Comparison of ENCODE assay signal across 8 cellular contexts in the genomic region with DNA sequence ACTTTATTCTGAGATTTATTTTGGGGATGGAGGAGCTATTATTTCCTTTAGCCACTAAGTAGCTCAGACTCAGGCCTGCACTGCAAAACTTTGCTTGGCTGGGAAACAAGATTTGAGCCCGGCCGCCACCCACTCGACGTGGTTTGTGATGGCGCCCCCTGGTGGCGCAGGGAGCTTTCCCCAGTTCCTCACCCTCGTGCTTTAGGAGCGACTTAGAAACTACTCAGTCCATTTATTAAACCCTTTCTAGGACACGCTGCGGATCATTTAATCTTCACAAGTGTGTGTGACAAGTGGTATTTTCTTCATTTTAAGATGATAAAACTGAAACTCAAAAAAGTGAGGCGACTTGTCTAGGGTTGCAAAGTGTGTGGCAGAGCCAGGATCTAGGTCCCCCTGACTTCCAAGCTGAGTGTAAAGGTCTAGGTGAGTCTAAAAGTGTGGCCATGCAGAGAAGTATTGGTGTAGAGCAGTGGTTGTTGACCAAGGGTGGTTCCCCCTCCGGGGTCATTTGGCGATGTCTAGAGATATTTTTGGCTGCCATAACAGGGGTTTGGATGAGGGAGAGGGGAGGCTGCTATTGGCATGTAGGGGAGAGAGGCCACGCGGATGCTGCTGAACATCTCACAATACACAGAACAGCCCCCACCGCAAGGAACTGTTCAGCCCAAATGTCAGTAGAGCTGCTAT. TPM values are rescaled to one million over a fixed set of nuclear protein-coding genes. Genes with fewer than 3 reads are reported as not detected.
A peak's percentile ranks its signal among the peaks of the same experiment; 100 is the strongest.
DNase-seq lines count a peak whose midpoint lies in the region; ATAC-seq and TF ChIP-seq lines count a peak whose summit lies in the region.

No MANE protein-coding gene starts in this region.

- H3K9me2 ChIP-seq in GM23248 (ENCODE audit: insufficient read depth) (no peaks in the 10 kb centered on the region), OCI-LY1 (ENCODE audit: low read depth, low read length) (no peaks in the 10 kb centered on the region)

- peak; percentile 97 for TF ChIP-seq CTCF in OCI-LY1 (IDR thresholded peaks at IDR 0.05; ENCODE audit: low read length)
- peak; percentile 81 to 89 (median 86) for TF ChIP-seq CTCF in esophagus muscularis mucosa (IDR thresholded peaks at IDR 0.05)
- peak; percentile 74 to 85 (median 77) for TF ChIP-seq CTCF in nephron (IDR thresholded peaks at IDR 0.05; ENCODE audit: unreplicated experiment in 3 of 3)
- TF ChIP-seq CTCF in stomach (IDR thresholded peaks at IDR 0.05) = peak in 5 of 7 experiments; percentile 74 to 93 (median 79)

- no peaks in the 10 kb centered on the region for H3K79me2 ChIP-seq in GM23248 (ENCODE audit: insufficient read depth)
- H3K79me2 ChIP-seq in OCI-LY1 (ENCODE audit: insufficient read depth, low read length) = no peaks in the 10 kb centered on the region

- TF ChIP-seq EP300 in esophagus muscularis mucosa (IDR thresholded peaks at IDR 0.05) = no peak
- TF ChIP-seq EP300 in stomach (IDR thresholded peaks at IDR 0.05) = no peak

- ATAC-seq in GM19324 (IDR thresholded peaks at IDR 0.05; ENCODE audit: low FRiP score, unreplicated experiment) = no peak

- H3K4me3 ChIP-seq in BLaER1 (no peak overlapping the region), GM23248 (no peak overlapping the region), OCI-LY1 (ENCODE audit: low read depth, low read length, poor library complexity, severe bottlenecking) (no peak overlapping the region), esophagus muscularis mucosa (no peak overlapping the region), stomach (peak overlapping the region in 2 of 4 donors; percentile 20 to 42)

- H3K4me2 ChIP-seq in BLaER1 (peak overlapping the region; percentile 45), GM23248 (ENCODE audit: unreplicated experiment) (no peak overlapping the region), OCI-LY1 (ENCODE audit: low read length) (no peak overlapping the region)

- no peak overlapping the region for H3K27ac Mint-ChIP-seq in nephron

- intact Hi-C loops in esophagus muscularis mucosa (cut with DNase I) (no loop called here), stomach (cut with DNase I; ENCODE audit: low total_unique reads) (no loop called here)

- 0 out of 2 replicates have a peak, but pooled peaks cover 6% of the 10 kb centered on the region for H3F3A ChIP-seq in GM23248 (ENCODE audit: insufficient read depth)
- H3F3A ChIP-seq in OCI-LY1 (ENCODE audit: insufficient read depth, low read length) = no peaks in the 10 kb centered on the region

- peak; percentile 89 for DNase-seq in GM23248
- peak; percentile 70 for DNase-seq in activated T-cell treated with anti-CD3 and anti-CD28 coated beads for 24 hours (ENCODE audit: low read depth)
- DNase-seq in esophagus muscularis mucosa (ENCODE audit: extremely low spot score) = no peak
- DNase-seq in stomach = peak; percentile 89

- H3K4me3 Mint-ChIP-seq in nephron = no peak overlapping the region

- H3K9ac ChIP-seq in BLaER1 = no peak overlapping the region
- H3K9ac ChIP-seq in GM23248 = no peak overlapping the region
- no peak overlapping the region for H3K9ac ChIP-seq in OCI-LY1 (ENCODE audit: low read length)

- no peak overlapping the region for H2AFZ ChIP-seq in GM23248
- no peak overlapping the region for H2AFZ ChIP-seq in OCI-LY1 (ENCODE audit: low read length)

- H3K36me3 Mint-ChIP-seq in nephron (ENCODE audit: low read depth) = no peaks in the 10 kb centered on the region

- H3K9me3 ChIP-seq in BLaER1 (no peaks in the 10 kb centered on the region), GM23248 (ENCODE audit: low read depth) (no peaks in the 10 kb centered on the region), OCI-LY1 (ENCODE audit: low read length) (no peaks in the 10 kb centered on the region), esophagus muscularis mucosa (no peaks in the 10 kb centered on the region), stomach (no peaks in the 10 kb centered on the region)

- in situ Hi-C loops in GM23248 (cut with MboI) = no loop called here

- no peaks in the 10 kb centered on the region for H3K4me1 Mint-ChIP-seq in nephron

- no peaks in the 10 kb centered on the region for H3K27me3 Mint-ChIP-seq in nephron (ENCODE audit: low read depth)

- WGBS in GM23248 (ENCODE audit: low coverage in 1 of 2, low lambda C conversion rate in 2 of 2, missing lambda C conversion rate in 2 of 2), 2 experiments = 24 to 26% methylated on average over 16 of the region's 16 CpGs
- WGBS in esophagus muscularis mucosa = 34% methylated on average over 16 of the region's 16 CpGs
- 11 to 19% (median 17%) methylated on average over 16 of the region's 16 CpGs for WGBS in stomach, 5 donors

- peaks cover 18% of the 10 kb centered on the region for H3K4me1 ChIP-seq in BLaER1
- peaks cover 8% of the 10 kb centered on the region for H3K4me1 ChIP-seq in GM23248 (ENCODE audit: insufficient read depth)
- no peaks in the 10 kb centered on the region for H3K4me1 ChIP-seq in OCI-LY1 (ENCODE audit: insufficient read depth, low read length, severe bottlenecking)
- peaks cover 0 to 7% (median 2%) of the 10 kb centered on the region in 4 donors for H3K4me1 ChIP-seq in esophagus muscularis mucosa
- H3K4me1 ChIP-seq in stomach = peaks cover under 1 to 63% (median 40%) of the 10 kb centered on the region in 4 donors

- TF ChIP-seq POLR2A in esophagus muscularis mucosa (IDR thresholded peaks at IDR 0.05; ENCODE audit: low read depth) (no peak), stomach (IDR thresholded peaks at IDR 0.05) (no peak)

- no peaks in the 10 kb centered on the region for H3K9me3 Mint-ChIP-seq in nephron

- H3K27ac ChIP-seq in BLaER1 (no peak overlapping the region), GM23248 (no peak overlapping the region), OCI-LY1 (ENCODE audit: low read depth, low read length, poor library complexity, severe bottlenecking) (no peak overlapping the region), esophagus muscularis mucosa (replicated peaks in 1 of 4) (no peak overlapping the region), stomach (peak overlapping the region; percentile 86 to 93 (median 88))

- H3K27me3 ChIP-seq in BLaER1 (no peaks in the 10 kb centered on the region), GM23248 (replicated peaks; ENCODE audit: insufficient read depth) (peaks cover 9% of the 10 kb centered on the region; the same call in 1 of the 2 replicates), OCI-LY1 (ENCODE audit: insufficient read depth, low read length) (no peaks in the 10 kb centered on the region), esophagus muscularis mucosa (peaks cover 0 to 4% (median 0%) of the 10 kb centered on the region in 4 donors), stomach (no peaks in the 10 kb centered on the region)

- H4K20me1 ChIP-seq in BLaER1 (peaks cover 13% of the 10 kb centered on the region; the same call in 1 of the 2 replicates), GM23248 (ENCODE audit: insufficient read depth) (no peaks in the 10 kb centered on the region), OCI-LY1 (ENCODE audit: insufficient read depth, low read length) (no peaks in the 10 kb centered on the region)

- H3K36me3 ChIP-seq in BLaER1 (no peaks in the 10 kb centered on the region), GM23248 (ENCODE audit: low read depth) (no peaks in the 10 kb centered on the region), OCI-LY1 (ENCODE audit: insufficient read depth, low read length) (no peaks in the 10 kb centered on the region), esophagus muscularis mucosa (no peaks in the 10 kb centered on the region), stomach (no peaks in the 10 kb centered on the region)

RNA-seq across cellular contexts. Expression of a gene that starts 2.2 kb away (rescaled TPM):
- total RNA-seq in GM23248 (2014; rRNA removed; shearing (Covaris generic)) = not detected in 2 replicates
- polyA plus RNA-seq in GM23248 (2016; fragmentation: Nextera tagmentation; extraction: Ambion mirVana) (not detected in 2 replicates), stomach (100 to 1,000 TPM; 107 to 518 (median 441) TPM)
- total RNA-seq in esophagus muscularis mucosa (1 to 10 TPM in 1 of 4 donors, not detected in 3; 1.2 TPM), stomach (100 to 1,000 TPM in 1 of 5 donors, 10 to 100 TPM in 2, 1 to 10 TPM in 1, not detected in 1; 7.6 to 208 (median 35.9) TPM)

RNA-seq across cellular contexts. Expression of a gene that starts 13.3 kb away (rescaled TPM):
- total RNA-seq in GM23248 (2014; rRNA removed; shearing (Covaris generic)) = 0.22 and 0.51 TPM in 2 replicates
- polyA plus RNA-seq in GM23248 (2016; fragmentation: Nextera tagmentation; extraction: Ambion mirVana) (0.61 and 1.1 TPM in 2 replicates), stomach (10 to 100 TPM in 1 of 3 donors, 1 to 10 TPM in 2; 7.3 to 15.7 (median 7.5) TPM)
- total RNA-seq in esophagus muscularis mucosa (10 to 100 TPM in 1 of 4 donors, 1 to 10 TPM in 3; 3.6 to 10.6 (median 5.9) TPM), stomach (100 to 1,000 TPM in 1 of 5 donors, 10 to 100 TPM in 2, 1 to 10 TPM in 2; 3.1 to 139 (median 13.6) TPM)

RNA-seq across cellular contexts. Expression of a gene that starts 50.4 kb away (rescaled TPM):
- not detected in 2 replicates for total RNA-seq in GM23248 (2014; rRNA removed; shearing (Covaris generic))
- polyA plus RNA-seq in GM23248 (2016; fragmentation: Nextera tagmentation; extraction: Ambion mirVana) (0.82 and 1.1 TPM in 2 replicates), stomach (100 to 1,000 TPM in 1 of 3 donors, 1 to 10 TPM in 2; 2.0 to 395 (median 2.4) TPM)
- total RNA-seq in esophagus muscularis mucosa (1 to 10 TPM in 1 of 4 donors, under 1 TPM in 1, not detected in 2; 0.92 to 2.5 TPM), stomach (1 to 10 TPM in 1 of 5 donors, not detected in 4; 7.8 TPM)

Comparison
In these comparisons a context has a peak if more than half of its experiments do, and no peak if none do; other contexts are left out.
1. H3K27ac ChIP-seq: peak in stomach (5 of 5); none in BLaER1 (single experiment), GM23248 (single experiment), OCI-LY1 (single experiment) and esophagus muscularis mucosa (0 of 4).
2. Peak in every context shown above with its lines, with median percentiles within 50 percentile points of each other: CTCF ChIP-seq.